Comparison of ENCODE assay signal across 13 cellular contexts in genomic region chr20:63970714-63971431, GRCh38. TPM values are rescaled to one million over a fixed set of nuclear protein-coding genes. Genes with fewer than 3 reads are reported as not detected.
DNase-seq lines count a peak whose midpoint lies in the region; ATAC-seq and TF ChIP-seq lines count a peak whose summit lies in the region.
"Had no signal": no experiment of that assay in that cellular context is flagged by ENCODE, and none has a peak within 500 bp of the region (broad histone marks: within the 10 kb centered on the region; RNA-seq: fewer than 3 reads in every experiment).

No MANE protein-coding gene starts in this region.

- TF ChIP-seq CTCF in chondrocyte (IDR thresholded peaks at IDR 0.05) (no peak), osteocyte (IDR thresholded peaks at IDR 0.05) (no peak), stomach (IDR thresholded peaks at IDR 0.05) (no peak)

- H3K27me3 ChIP-seq in NT2/D1 (ENCODE audit: insufficient read depth, insufficient read length) (peaks cover 17% of the 10 kb centered on the region), stomach (no peaks in the 10 kb centered on the region)
- H3K27me3 ChIP-seq: tibial artery had no signal

- DNase-seq in T-helper 2 cell treated with Interferon-gamma antibody and Interleukin-4, amounts not matched to agents 5 μg/mL and 100 μg/mL, for 36 hours (ENCODE audit: low spot score): no peak
- DNase-seq in T-helper 2 cell (no peak), NT2/D1 (ENCODE audit: low read depth, low spot score) (no peak), chondrocyte (ENCODE audit: low spot score) (no peak), osteocyte (ENCODE audit: extremely low spot score, unreplicated experiment) (no peak), stomach (no peak)
- no peak for DNase-seq in activated effector memory CD4-positive, alpha-beta T cell treated with anti-CD3 and anti-CD28 coated beads, Interleukin-2, amount 50 U/mL, for 16 hours
- DNase-seq: effector memory CD4-positive, alpha-beta T cell; NCI-H446 treated with DMSO at 0.1 percent for 48 hours; SHP77 had no signal

- H3K27ac ChIP-seq in stomach: peak overlapping the region in 1 of 5 donors; percentile 56

- TF ChIP-seq EP300 in stomach (IDR thresholded peaks at IDR 0.05): no peak

- H3K27ac Mint-ChIP-seq in T-helper 2 cell treated with Interferon-gamma antibody and Interleukin-4, amounts not matched to agents 5 μg/mL and 100 μg/mL, for 36 hours: peak overlapping the region; percentile 72
- H3K27ac Mint-ChIP-seq in chondrocyte (ENCODE audit: unreplicated experiment) (no peak overlapping the region), osteocyte (ENCODE audit: unreplicated experiment) (no peak overlapping the region)

- no peaks in the 10 kb centered on the region for H3K27me3 Mint-ChIP-seq in T-helper 2 cell treated with Interferon-gamma antibody and Interleukin-4, amounts not matched to agents 5 μg/mL and 100 μg/mL, for 36 hours (ENCODE audit: low read depth)
- H3K27me3 Mint-ChIP-seq in chondrocyte (ENCODE audit: low read depth) (no peaks in the 10 kb centered on the region), osteocyte (ENCODE audit: unreplicated experiment) (no peaks in the 10 kb centered on the region)

- WGBS in stomach, 5 donors: 85 to 93% (median 90%) methylated on average over 5 of the region's 5 CpGs

- H3K4me3 ChIP-seq in NT2/D1 (ENCODE audit: insufficient read length, low read depth): peak overlapping the region; percentile 67
- no peak overlapping the region for H3K4me3 ChIP-seq in stomach

- H3K4me3 Mint-ChIP-seq in T-helper 2 cell treated with Interferon-gamma antibody and Interleukin-4, amounts not matched to agents 5 μg/mL and 100 μg/mL, for 36 hours: peak overlapping the region; percentile 69
- H3K4me3 Mint-ChIP-seq in chondrocyte (ENCODE audit: unreplicated experiment) (peak overlapping the region; percentile 65), osteocyte (ENCODE audit: unreplicated experiment) (peak overlapping the region; percentile 59)

- H3K4me1 Mint-ChIP-seq in T-helper 2 cell treated with Interferon-gamma antibody and Interleukin-4, amounts not matched to agents 5 μg/mL and 100 μg/mL, for 36 hours (ENCODE audit: low read depth): peaks cover 13% of the 10 kb centered on the region
- H3K4me1 Mint-ChIP-seq in chondrocyte (ENCODE audit: low read depth): peaks cover 24% of the 10 kb centered on the region
- peaks cover 22% of the 10 kb centered on the region for H3K4me1 Mint-ChIP-seq in osteocyte (ENCODE audit: unreplicated experiment)

- H3K4me1 ChIP-seq in NT2/D1 (ENCODE audit: insufficient read depth, insufficient read length) (peaks cover 24% of the 10 kb centered on the region), stomach (peaks cover 21 to 43% (median 38%) of the 10 kb centered on the region in 4 donors)

- H3K36me3 ChIP-seq in NT2/D1 (ENCODE audit: insufficient read depth, insufficient read length, low read length) (peaks cover 26% of the 10 kb centered on the region), stomach (peaks cover 5 to 28% (median 18%) of the 10 kb centered on the region in 4 donors)

- intact Hi-C loops in stomach (cut with DNase I; ENCODE audit: low total_unique reads): loop anchor here (5.0 kb wide), 1 partner anchor 434 kb away; the partner anchor contains the start of gene PTK6

- no peak overlapping the region for H3K9ac ChIP-seq in NT2/D1 (ENCODE audit: insufficient read length, low read depth)

- H3K9me3 ChIP-seq in NT2/D1 (ENCODE audit: insufficient read depth, low read length) (peaks cover 26% of the 10 kb centered on the region; the same call in 1 of the 2 replicates), stomach (peaks cover 0 to 10% (median 1%) of the 10 kb centered on the region in 4 donors)
- H3K9me3 ChIP-seq: left lung, tibial artery had no signal

- no peak for ATAC-seq in HG02938 (IDR thresholded peaks at IDR 0.05; ENCODE audit: unreplicated experiment)

- no peak for TF ChIP-seq POLR2A in stomach (IDR thresholded peaks at IDR 0.05)

- H3K9me3 Mint-ChIP-seq in T-helper 2 cell treated with Interferon-gamma antibody and Interleukin-4, amounts not matched to agents 5 μg/mL and 100 μg/mL, for 36 hours: no peaks in the 10 kb centered on the region
- no peaks in the 10 kb centered on the region for H3K9me3 Mint-ChIP-seq in chondrocyte (ENCODE audit: low read depth)
- no peaks in the 10 kb centered on the region for H3K9me3 Mint-ChIP-seq in osteocyte (ENCODE audit: unreplicated experiment)

- peaks cover 33% of the 10 kb centered on the region for H3K36me3 Mint-ChIP-seq in T-helper 2 cell treated with Interferon-gamma antibody and Interleukin-4, amounts not matched to agents 5 μg/mL and 100 μg/mL, for 36 hours (ENCODE audit: low read depth)
- H3K36me3 Mint-ChIP-seq in chondrocyte (ENCODE audit: low read depth): peaks cover 2% of the 10 kb centered on the region
- H3K36me3 Mint-ChIP-seq in osteocyte (ENCODE audit: unreplicated experiment): peaks cover 2% of the 10 kb centered on the region

RNA-seq across cellular contexts. Expression of gene ZNF512B, which starts 1.1 kb away (rescaled TPM):
- total RNA-seq in chondrocyte (36.5 to 44.3 TPM (median 37.2 TPM) in 3 replicates), osteocyte (39.7 and 40.9 TPM in 2 replicates), stomach (10 to 100 TPM in 2 of 5 donors, 1 to 10 TPM in 3; 6.1 to 12.1 (median 9.2) TPM)
- 1 to 10 TPM; 3.5 to 7.6 (median 6.3) TPM for polyA plus RNA-seq in stomach

RNA-seq across cellular contexts. Expression of gene SAMD10, which starts 8.6 kb away (rescaled TPM):
- total RNA-seq in chondrocyte (3.8 to 4.7 TPM (median 4.3 TPM) in 3 replicates), osteocyte (3.5 and 3.7 TPM in 2 replicates), stomach (10 to 100 TPM in 2 of 5 donors, 1 to 10 TPM in 3; 2.9 to 68.1 (median 9.4) TPM)
- 1 to 10 TPM; 4.9 to 6.6 (median 6.3) TPM for polyA plus RNA-seq in stomach

RNA-seq across cellular contexts. Expression of gene PRPF6, which starts 10.1 kb away (rescaled TPM):
- total RNA-seq in chondrocyte: 49.0 to 56.6 TPM (median 49.5 TPM) in 3 replicates
- 68.3 and 71.9 TPM in 2 replicates for total RNA-seq in osteocyte
- total RNA-seq in stomach: 10 to 100 TPM; 30.4 to 67.4 (median 39.7) TPM
- polyA plus RNA-seq in stomach: 10 to 100 TPM; 27.0 to 44.2 (median 39.6) TPM

RNA-seq across cellular contexts. Expression of gene UCKL1, which starts 14.7 kb away (rescaled TPM):
- total RNA-seq in chondrocyte (24.3 to 27.5 TPM (median 27.2 TPM) in 3 replicates), osteocyte (35.5 and 35.9 TPM in 2 replicates), stomach (100 to 1,000 TPM in 1 of 5 donors, 10 to 100 TPM in 4; 20.9 to 107 (median 36.8) TPM)
- polyA plus RNA-seq in stomach: 10 to 100 TPM; 17.7 to 60.5 (median 24.0) TPM
